9 cellular contexts compared by ENCODE assay signal in the genomic region with DNA sequence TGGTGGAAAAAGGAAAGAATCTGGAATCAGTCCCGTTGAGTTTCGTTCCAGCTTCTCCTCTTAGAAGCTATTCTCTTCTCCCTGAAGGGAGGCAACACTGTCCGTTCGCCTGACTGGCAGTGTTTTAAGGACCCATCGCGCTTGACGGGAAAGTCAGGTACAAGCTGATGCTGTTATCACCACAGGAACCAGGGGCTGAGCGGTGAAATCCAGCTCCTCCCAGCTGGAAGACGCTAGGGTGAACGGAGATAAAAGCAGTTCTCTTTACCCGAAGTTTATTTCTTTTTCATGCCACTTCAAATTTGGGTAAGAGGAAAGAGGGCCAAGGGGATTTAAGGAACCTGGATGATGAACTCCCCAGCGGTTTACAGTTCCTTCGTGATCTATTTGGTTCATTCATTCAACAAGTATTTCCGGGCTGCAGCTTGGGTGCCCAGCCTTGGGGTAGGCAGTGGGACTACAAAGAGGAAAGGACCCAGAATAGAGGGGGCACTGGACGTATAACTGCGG. TPM values are rescaled to one million over a fixed set of nuclear protein-coding genes. Genes with fewer than 3 reads are reported as not detected.
DNase-seq lines count a peak whose midpoint lies in the region; ATAC-seq, FAIRE-seq and TF ChIP-seq lines count a peak whose summit lies in the region.
"Had no signal": no experiment of that assay in that cellular context is flagged by ENCODE, and none has a peak within 500 bp of the region (broad histone marks: within the 10 kb centered on the region; RNA-seq: fewer than 3 reads in every experiment).

No MANE protein-coding gene starts in this region.

- no peak overlapping the region for H3K27ac Mint-ChIP-seq in Caco-2 (ENCODE audit: unreplicated experiment)
- H3K27ac Mint-ChIP-seq in Calu3 (ENCODE audit: unreplicated experiment) = no peak overlapping the region

- no peaks in the 10 kb centered on the region for H3K79me2 ChIP-seq in neural cell (replicated peaks; ENCODE audit: insufficient read depth, low read length)

- H4K20me1 ChIP-seq in neural cell (ENCODE audit: insufficient read depth) = no peaks in the 10 kb centered on the region

- H3K9me3 ChIP-seq in Caco-2 = 0 out of 2 replicates have a peak, but pooled peaks cover 3% of the 10 kb centered on the region
- H3K9me3 ChIP-seq in colonic mucosa = no peaks in the 10 kb centered on the region
- H3K9me3 ChIP-seq in neural cell (ENCODE audit: low read length) = no peaks in the 10 kb centered on the region

- FAIRE-seq in HTR-8/SVneo (lab: Jason Lieb, UNC) = no peak

- intact Hi-C loops in Caco-2 (cut with micrococcal nuclease; ENCODE audit: unreplicated experiment) = loop anchor here (5.0 kb wide), 2 partner anchors 212 to 508 kb away; partner anchors contain the start of gene SMCO4
- intact Hi-C loops in colonic mucosa (cut with DNase I) = no loop called here
- intact Hi-C loops in Calu3 (cut with micrococcal nuclease; ENCODE audit: unreplicated experiment) = no loop called here

- CTCF ChIA-PET in Caco-2 (lab: Charles Lee) (no interaction called here), Calu3 (lab: Charles Lee) (no interaction called here)

- no peak for ATAC-seq in GM18873 (IDR thresholded peaks at IDR 0.05; ENCODE audit: low FRiP score, unreplicated experiment)

- no peaks in the 10 kb centered on the region for H3K36me3 ChIP-seq in Caco-2 (ENCODE audit: control insufficient read depth, insufficient read depth, low read length)
- H3K36me3 ChIP-seq in colonic mucosa = no peaks in the 10 kb centered on the region
- H3K36me3 ChIP-seq in neural cell (ENCODE audit: insufficient read depth, low read length) = no peaks in the 10 kb centered on the region

- H3K4me1 Mint-ChIP-seq in Caco-2 (ENCODE audit: low read depth, unreplicated experiment) = no peaks in the 10 kb centered on the region
- H3K4me1 Mint-ChIP-seq in Calu3 (ENCODE audit: low read depth, unreplicated experiment) = no peaks in the 10 kb centered on the region

- TF ChIP-seq CTCF in Caco-2 (IDR thresholded peaks at IDR 0.05; ENCODE audit: insufficient read depth in 1 of 2, low read depth in 1 of 2, low read length in 1 of 2, severe bottlenecking in 1 of 2, unreplicated experiment in 1 of 2) (no peak), colonic mucosa (IDR thresholded peaks at IDR 0.05) (no peak), neural cell (IDR thresholded peaks at IDR 0.05; ENCODE audit: poor library complexity, severe bottlenecking) (no peak), Calu3 (IDR thresholded peaks at IDR 0.05; ENCODE audit: unreplicated experiment) (no peak)

- BruUV-seq in Caco-2 (replicated peaks; lab: Mats Ljungman, UMichigan) (no TSS peak), Calu3 (replicated peaks; lab: Mats Ljungman, UMichigan) (no TSS peak)

- H3K27me3 ChIP-seq in Caco-2 (replicated peaks; ENCODE audit: control insufficient read depth, insufficient read depth, low read length) (no peaks in the 10 kb centered on the region; the same call in none of the 2 replicates), colonic mucosa (no peaks in the 10 kb centered on the region), neural cell (ENCODE audit: insufficient read depth, low read depth, low read length) (peaks cover 3% of the 10 kb centered on the region)

- DNase-seq in Caco-2 = peak; percentile 35 to 54
- DNase-seq in NCI-H2029 treated with DMSO at 0.1 percent for 48 hours (lab: John Stamatoyannopoulos, UW) = peak; percentile 45
- DNase-seq in colonic mucosa = peak; percentile 19
- DNase-seq in HTR-8/SVneo (ENCODE audit: insufficient read length, low spot score) = no peak
- no peak for DNase-seq in Calu3
- DNase-seq in NCI-H446 (lab: John Stamatoyannopoulos, UW) = no peak

- H3K27me3 Mint-ChIP-seq in Caco-2 (ENCODE audit: insufficient read depth, unreplicated experiment) (peaks cover 25% of the 10 kb centered on the region), Calu3 (ENCODE audit: unreplicated experiment) (no peaks in the 10 kb centered on the region)

- no peak for TF ChIP-seq EP300 in neural cell (conservative IDR thresholded peaks at IDR 0.05; ENCODE audit: poor library complexity, severe bottlenecking)

- no peaks in the 10 kb centered on the region for H3F3A ChIP-seq in neural cell (ENCODE audit: insufficient read depth, low read length, poor library complexity, severe bottlenecking)

- H3K27ac ChIP-seq in colonic mucosa (no peak overlapping the region), neural cell (ENCODE audit: low read length) (no peak overlapping the region)

- no peak overlapping the region for H3K4me2 ChIP-seq in neural cell (ENCODE audit: low read length)

- no peak for TF ChIP-seq RAD21 in neural cell (conservative IDR thresholded peaks at IDR 0.05)

- H3K4me1 ChIP-seq in Caco-2 = no peaks in the 10 kb centered on the region
- no peaks in the 10 kb centered on the region for H3K4me1 ChIP-seq in colonic mucosa

- H3K36me3 Mint-ChIP-seq in Caco-2 (ENCODE audit: insufficient read depth, unreplicated experiment) (no peaks in the 10 kb centered on the region), Calu3 (ENCODE audit: insufficient read depth, unreplicated experiment) (no peaks in the 10 kb centered on the region)

- H3K9me2 ChIP-seq in neural cell (ENCODE audit: insufficient read depth, low read length) = no peaks in the 10 kb centered on the region

- no peaks in the 10 kb centered on the region for H3K9me3 Mint-ChIP-seq in Caco-2 (ENCODE audit: unreplicated experiment)
- H3K9me3 Mint-ChIP-seq in Calu3 (ENCODE audit: low read depth, unreplicated experiment) = no peaks in the 10 kb centered on the region

- H3K4me3 Mint-ChIP-seq in Caco-2 (ENCODE audit: unreplicated experiment) = peak overlapping the region; percentile 80
- no peak overlapping the region for H3K4me3 Mint-ChIP-seq in Calu3 (ENCODE audit: low read depth, unreplicated experiment)

- H3K4me3 ChIP-seq in Caco-2 (ENCODE audit: low read depth, low read length) = peak overlapping the region; percentile 38
- H3K4me3 ChIP-seq in colonic mucosa = peak overlapping the region; percentile 35
- peak overlapping the region; percentile 50 for H3K4me3 ChIP-seq in neural cell (ENCODE audit: low read length)

- H3K9ac ChIP-seq in colonic mucosa (ENCODE audit: low read depth in 2 of 2, low read length in 2 of 2) (no peak overlapping the region), neural cell (ENCODE audit: low read length) (no peak overlapping the region)

- POLR2A ChIA-PET in Caco-2 (lab: Charles Lee) = no interaction called here

- H2AFZ ChIP-seq in neural cell (ENCODE audit: low read depth, low read length) = no peak overlapping the region

TF ChIP-seq in neural cell, 6 proteins besides CTCF, POLR2A, EP300 and RAD21:
- TF ChIP-seq POLR2AphosphoS5 (IDR thresholded peaks at IDR 0.05) = peak; percentile 11
- no peak for TF ChIP-seq MXI1 (conservative IDR thresholded peaks at IDR 0.05; ENCODE audit: poor library complexity, severe bottlenecking)

RNA-seq across cellular contexts. Expression of gene DEUP1, which starts 0.6 kb away (rescaled TPM):
- total RNA-seq in Caco-2 (2022) (0.25 and 0.60 TPM in 2 replicates), colonic mucosa (under 1 TPM in 1 of 2 donors, not detected in 1; 0.29 TPM), Calu3 (2022) (not detected in 2 replicates)
- 0.46 TPM in 1 of 2 replicates, not detected in the other for polyA plus RNA-seq in neural cell
- 0.46 TPM in 1 of 2 replicates, not detected in the other for polyA minus RNA-seq in neural cell
- total RNA-seq: mononuclear cell had no signal

Comparison
In these comparisons a context has a peak if more than half of its experiments do, and no peak if none do; other contexts are left out.
1. DNase-seq: peak in Caco-2 (2 of 2), NCI-H2029 treated with DMSO at 0.1 percent for 48 hours (single experiment) and colonic mucosa (single experiment); none in HTR-8/SVneo (single experiment), Calu3 (single experiment) and NCI-H446 (0 of 2).
2. Peak in every context shown above with its lines, with median percentiles within 50 percentile points of each other: H3K4me3 ChIP-seq.